In the genomic region with DNA sequence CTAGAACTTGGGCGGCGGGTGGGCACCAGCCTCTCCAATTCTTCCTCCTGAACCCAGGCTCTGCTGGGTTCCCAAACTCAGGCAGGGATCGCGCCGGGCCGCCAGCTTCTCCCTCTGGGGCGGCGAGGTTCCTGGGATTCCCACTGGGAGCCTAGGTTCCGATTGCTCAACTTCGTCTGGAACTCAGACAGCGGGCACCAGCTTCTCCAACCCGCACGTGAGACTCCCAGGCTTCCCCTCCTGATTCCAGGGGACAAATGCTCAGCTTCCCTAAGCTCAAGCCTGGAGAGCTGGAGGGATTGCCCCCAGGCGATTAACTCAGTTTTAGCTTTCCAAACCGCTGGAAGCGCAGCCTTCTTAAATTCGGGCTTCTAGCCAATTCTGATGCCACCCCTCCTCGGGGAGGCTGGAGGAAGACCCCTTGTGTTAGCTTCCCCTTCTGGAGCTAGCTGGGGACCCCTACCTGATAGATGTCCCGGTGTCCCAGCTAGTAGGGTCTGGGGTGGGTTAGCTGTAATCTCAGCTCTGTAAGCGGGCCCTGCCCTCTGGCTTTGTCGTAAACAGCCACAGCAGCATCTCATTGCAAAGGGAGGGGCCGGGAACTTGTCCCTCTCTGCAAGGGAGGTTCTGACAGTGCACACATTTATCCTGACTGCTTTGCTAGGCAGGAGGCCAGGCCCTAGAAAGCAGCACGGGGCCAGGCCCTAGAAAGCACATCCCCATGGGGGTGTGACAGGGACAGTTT, we compare ENCODE assay signal across 8 cellular contexts. TPM values are rescaled to one million over a fixed set of nuclear protein-coding genes. Genes with fewer than 3 reads are reported as not detected.
DNase-seq lines count a peak whose midpoint lies in the region; ATAC-seq, FAIRE-seq and TF ChIP-seq lines count a peak whose summit lies in the region.

No MANE protein-coding gene starts in this region.

- DNase-seq in NT2/D1 (ENCODE audit: low read depth, low spot score) (no peak), endothelial cell (ENCODE audit: low spot score) (no peak), frontal cortex (ENCODE audit: low spot score in 2 of 2) (no peak), DMS79 (lab: John Stamatoyannopoulos, UW) (no peak), C1 segment of cervical spinal cord (lab: John Stamatoyannopoulos, UW) (no peak)

- H3K4me1 ChIP-seq in NT2/D1 (ENCODE audit: insufficient read depth, insufficient read length) (peaks cover 7% of the 10 kb centered on the region), neutrophil (ENCODE audit: control insufficient read depth in 1 of 2, insufficient read depth in 1 of 2, low read depth in 1 of 2, low read length in 1 of 2) (peaks cover 15 to 25% of the 10 kb centered on the region in 2 experiments)

- peaks cover 14% of the 10 kb centered on the region for H3K36me3 Mint-ChIP-seq in endothelial cell (ENCODE audit: low read depth, unreplicated experiment)

- H3K4me3 ChIP-seq in GM12875 (ENCODE audit: low read depth, low read length): peak overlapping the region; percentile 67
- H3K4me3 ChIP-seq in NT2/D1 (ENCODE audit: insufficient read length, low read depth): peak overlapping the region; percentile 75
- peak overlapping the region; percentile 78 to 79 for H3K4me3 ChIP-seq in neutrophil (ENCODE audit: low read depth in 1 of 2, low read length in 1 of 2)

- H3K9me3 Mint-ChIP-seq in endothelial cell (ENCODE audit: unreplicated experiment): no peaks in the 10 kb centered on the region

- H3K9ac ChIP-seq in NT2/D1 (ENCODE audit: insufficient read length, low read depth): peak overlapping the region; percentile 89

- peak overlapping the region; percentile 69 for H3K4me3 Mint-ChIP-seq in endothelial cell (ENCODE audit: unreplicated experiment)

- H3K27me3 Mint-ChIP-seq in endothelial cell (ENCODE audit: unreplicated experiment): peaks cover 18% of the 10 kb centered on the region

- H3K36me3 ChIP-seq in NT2/D1 (ENCODE audit: insufficient read depth, insufficient read length, low read length) (peaks cover 53% of the 10 kb centered on the region), neutrophil (peaks cover 18% of the 10 kb centered on the region)

- H3K27ac Mint-ChIP-seq in endothelial cell (ENCODE audit: unreplicated experiment): no peak overlapping the region

- H3K4me1 Mint-ChIP-seq in endothelial cell (ENCODE audit: unreplicated experiment): peaks cover 5% of the 10 kb centered on the region

- H3K27me3 ChIP-seq in NT2/D1 (ENCODE audit: insufficient read depth, insufficient read length): peaks cover 4% of the 10 kb centered on the region
- H3K27me3 ChIP-seq in neutrophil: peaks cover 6% of the 10 kb centered on the region

- ATAC-seq in HG03097 (IDR thresholded peaks at IDR 0.05; ENCODE audit: low FRiP score, unreplicated experiment): no peak

- TF ChIP-seq CTCF in GM12875 (IDR thresholded peaks at IDR 0.05; ENCODE audit: borderline replicate concordance, insufficient read depth, low read depth, low read length) (no peak), endothelial cell (IDR thresholded peaks at IDR 0.05; ENCODE audit: unreplicated experiment) (no peak), neutrophil (IDR thresholded peaks at IDR 0.05) (no peak)

- FAIRE-seq in frontal cortex (lab: Jason Lieb, UNC): no peak

- H3K9me3 ChIP-seq in NT2/D1 (ENCODE audit: insufficient read depth, low read length) (no peaks in the 10 kb centered on the region), neutrophil (no peaks in the 10 kb centered on the region)

- peak overlapping the region; percentile 79 for H3K27ac ChIP-seq in neutrophil

RNA-seq across cellular contexts. Expression of a gene that starts 0.7 kb away (rescaled TPM):
- total RNA-seq in endothelial cell (ENCODE audit: unreplicated experiment) (24.2 TPM), frontal cortex (7.7 TPM)

RNA-seq across cellular contexts. Expression of a gene that starts 7.2 kb away (rescaled TPM):
- total RNA-seq in endothelial cell (ENCODE audit: unreplicated experiment) (87.4 TPM), frontal cortex (10.6 TPM)

RNA-seq across cellular contexts. Expression of a gene that starts 12.4 kb away (rescaled TPM):
- total RNA-seq in endothelial cell (ENCODE audit: unreplicated experiment) (129 TPM), frontal cortex (45.2 TPM)

RNA-seq across cellular contexts. Expression of a gene that starts 34.3 kb away (rescaled TPM):
- total RNA-seq in endothelial cell (ENCODE audit: unreplicated experiment) (3.8 TPM), frontal cortex (1.2 TPM)
